Comparison of ENCODE assay signal across 8 cellular contexts in genomic region chr3:71066356-71066755, GRCh38.
DNase-seq lines count a peak whose midpoint lies in the region; ATAC-seq, FAIRE-seq and TF ChIP-seq lines count a peak whose summit lies in the region.

No MANE protein-coding gene starts in this region.

- H3K79me2 ChIP-seq in GM23338 (replicated peaks; ENCODE audit: insufficient read depth) (peaks cover 24% of the 10 kb centered on the region), OCI-LY1 (ENCODE audit: insufficient read depth, low read length) (peaks cover 43% of the 10 kb centered on the region)

- intact Hi-C loops in psoas muscle (cut with DNase I), result loop anchor here (10.0 kb wide), 2 partner anchors 62 to 328 kb away; no protein-coding TSS in a partner anchor

- H3K9me3 Mint-ChIP-seq in GM23338, result no peaks in the 10 kb centered on the region

- peaks cover 13% of the 10 kb centered on the region for H3K27me3 Mint-ChIP-seq in GM23338 (ENCODE audit: insufficient read depth, low read depth, poor library complexity)

- H3K9ac ChIP-seq in OCI-LY1 (ENCODE audit: low read length), result no peak overlapping the region

- H3K36me3 Mint-ChIP-seq in GM23338 (ENCODE audit: low read depth), result no peaks in the 10 kb centered on the region

- no peak overlapping the region for H3K27ac Mint-ChIP-seq in GM23338

- H3K4me2 ChIP-seq in GM23338 (peak overlapping the region; percentile 87), OCI-LY1 (ENCODE audit: low read length) (peak overlapping the region; percentile 84)

- no peak for TF ChIP-seq CTCF in GM23338 (conservative IDR thresholded peaks at IDR 0.05; ENCODE audit: low read depth in 2 of 2)
- no peak for TF ChIP-seq CTCF in OCI-LY1 (IDR thresholded peaks at IDR 0.05; ENCODE audit: low read length)
- no peak for TF ChIP-seq CTCF in psoas muscle (IDR thresholded peaks at IDR 0.05)

- H3K9me2 ChIP-seq in GM23338 (ENCODE audit: insufficient read depth), result no peaks in the 10 kb centered on the region
- no peaks in the 10 kb centered on the region for H3K9me2 ChIP-seq in OCI-LY1 (ENCODE audit: low read depth, low read length)

- H3K4me1 Mint-ChIP-seq in GM23338, result peaks cover 65% of the 10 kb centered on the region

- H3K27me3 ChIP-seq in GM23338 (ENCODE audit: insufficient read depth) (peaks cover 19% of the 10 kb centered on the region; the same call in 1 of the 2 replicates), OCI-LY1 (ENCODE audit: insufficient read depth, low read length) (no peaks in the 10 kb centered on the region), ectodermal cell (ENCODE audit: control insufficient read depth, insufficient read depth, low read length, poor library complexity, severe bottlenecking) (peaks cover 29% of the 10 kb centered on the region), psoas muscle (ENCODE audit: insufficient read depth in 3 of 3, low read length in 2 of 3) (no peaks in the 10 kb centered on the region)

- H3K9me3 ChIP-seq in OCI-LY1 (ENCODE audit: low read length) (no peaks in the 10 kb centered on the region), ectodermal cell (ENCODE audit: control insufficient read depth, low read length) (no peaks in the 10 kb centered on the region), psoas muscle (no peaks in the 10 kb centered on the region)

- DNase-seq in GM23338 (ENCODE audit: low spot score) (peak; percentile 55), psoas muscle (no peak), HTR-8/SVneo (ENCODE audit: insufficient read length, low spot score) (no peak)

- no peaks in the 10 kb centered on the region for H4K20me1 ChIP-seq in GM23338 (replicated peaks; ENCODE audit: insufficient read depth)
- H4K20me1 ChIP-seq in OCI-LY1 (ENCODE audit: insufficient read depth, low read length), result 0 out of 2 replicates have a peak, but pooled peaks cover 2% of the 10 kb centered on the region

- 9 to 18% methylated on average over 6 of the region's 6 CpGs for WGBS in ectodermal cell, 2 experiments
- 44 to 56% (median 48%) methylated on average over 6 of the region's 6 CpGs for WGBS in psoas muscle, 3 donors

- H2AFZ ChIP-seq in GM23338, result no peak overlapping the region
- H2AFZ ChIP-seq in OCI-LY1 (ENCODE audit: low read length), result no peak overlapping the region

- H3K27ac ChIP-seq in GM23338 (ENCODE audit: low read depth) (no peak overlapping the region), OCI-LY1 (ENCODE audit: low read depth, low read length, poor library complexity, severe bottlenecking) (no peak overlapping the region), ectodermal cell (ENCODE audit: insufficient read depth, low read depth, low read length, poor library complexity, severe bottlenecking) (no peak overlapping the region), psoas muscle (peak overlapping the region; percentile 96)

- peak overlapping the region; percentile 80 for H3K4me3 Mint-ChIP-seq in GM23338

- ATAC-seq in GM23338 (no peak), psoas muscle (no peak), HG03159 (IDR thresholded peaks at IDR 0.05; ENCODE audit: unreplicated experiment) (no peak), GM18502 (IDR thresholded peaks at IDR 0.05; ENCODE audit: poor library complexity, unreplicated experiment) (no peak), GM19452 (IDR thresholded peaks at IDR 0.05; ENCODE audit: unreplicated experiment) (no peak)

- no peaks in the 10 kb centered on the region for H3K36me3 ChIP-seq in GM23338 (ENCODE audit: insufficient read depth)
- H3K36me3 ChIP-seq in OCI-LY1 (ENCODE audit: insufficient read depth, low read length), result peaks cover 12% of the 10 kb centered on the region; the same call in 1 of the 2 replicates
- no peaks in the 10 kb centered on the region for H3K36me3 ChIP-seq in ectodermal cell (ENCODE audit: control insufficient read depth, insufficient read depth, low read length)
- no peaks in the 10 kb centered on the region for H3K36me3 ChIP-seq in psoas muscle (ENCODE audit: insufficient read depth in 1 of 2, low read depth in 1 of 2)

- H3F3A ChIP-seq in GM23338 (replicated peaks; ENCODE audit: low read depth) (no peaks in the 10 kb centered on the region), OCI-LY1 (ENCODE audit: insufficient read depth, low read length) (0 out of 2 replicates have a peak, but pooled peaks cover 3% of the 10 kb centered on the region)

- H3K4me1 ChIP-seq in GM23338 (ENCODE audit: insufficient read depth) (peaks cover 60% of the 10 kb centered on the region), OCI-LY1 (ENCODE audit: insufficient read depth, low read length, severe bottlenecking) (peaks cover 66% of the 10 kb centered on the region), ectodermal cell (ENCODE audit: control insufficient read depth, insufficient read depth, low read length) (peaks cover 25% of the 10 kb centered on the region), psoas muscle (peaks cover 37% of the 10 kb centered on the region)

- FAIRE-seq in HTR-8/SVneo (lab: Jason Lieb, UNC), result no peak

- peak overlapping the region; percentile 66 for H3K4me3 ChIP-seq in GM23338
- H3K4me3 ChIP-seq in OCI-LY1 (ENCODE audit: low read depth, low read length, poor library complexity, severe bottlenecking), result peak overlapping the region; percentile 61
- H3K4me3 ChIP-seq in ectodermal cell (ENCODE audit: insufficient read depth, low read depth, low read length), result peak overlapping the region; percentile 8
- H3K4me3 ChIP-seq in psoas muscle, result peak overlapping the region; percentile 71

TF ChIP-seq in GM23338, 12 proteins besides CTCF, POLR2A, EP300 and RAD21 (continues in another document):
- no peak for TF ChIP-seq EZH2 (IDR thresholded peaks at IDR 0.05; ENCODE audit: low read depth, unreplicated experiment)
- TF ChIP-seq EZH2phosphoT487 (IDR thresholded peaks at IDR 0.05; ENCODE audit: unreplicated experiment), result no peak
- TF ChIP-seq ZNF462 (CRISPR knock-in tag; IDR thresholded peaks at IDR 0.05), result no peak
- TF ChIP-seq ZNF331 (CRISPR knock-in tag; IDR thresholded peaks at IDR 0.05; ENCODE audit: low read depth), result no peak
- no peak for TF ChIP-seq CREB1 (CRISPR knock-in tag; IDR thresholded peaks at IDR 0.05; ENCODE audit: low read depth)
- no peak for TF ChIP-seq JUNB (IDR thresholded peaks at IDR 0.05; ENCODE audit: unreplicated experiment)

Comparison
In these comparisons a context has a peak if more than half of its experiments do, and no peak if none do; other contexts are left out.
1. H3K4me3 ChIP-seq: peak in every context shown above with its lines; median percentile 71 in psoas muscle; 66 in GM23338; 61 in OCI-LY1; 8 in ectodermal cell.